ENCODE assay signal across 14 cellular contexts in genomic region chr4:117640836-117641235, GRCh38.
A peak's percentile ranks its signal among the peaks of the same experiment; 100 is the strongest.
DNase-seq lines count a peak whose midpoint lies in the region; ATAC-seq and TF ChIP-seq lines count a peak whose summit lies in the region.
"Had no signal": no experiment of that assay in that cellular context is flagged by ENCODE, and none has a peak within 500 bp of the region (broad histone marks: within the 10 kb centered on the region; RNA-seq: fewer than 3 reads in every experiment).

No MANE protein-coding gene starts in this region.

- in situ Hi-C loops in SK-MEL-5 (cut with HindIII; ENCODE audit: low pct_unique_long_range_greater_than_20kb, low sequenced_read_pairs): no loop called here

- H3K36me3 Mint-ChIP-seq in activated CD4-positive, alpha-beta T cell treated with anti-CD3 and anti-CD28 coated beads, Interleukin-2, amount 10 ng/mL, durations not matched to agents 7 days and 5 days (ENCODE audit: low read depth): no peaks in the 10 kb centered on the region
- H3K36me3 Mint-ChIP-seq: CD4-positive, CD25-positive, alpha-beta regulatory T cell; CD8-positive, alpha-beta memory T cell had no signal

- no peak overlapping the region for H3K4me3 Mint-ChIP-seq in activated CD4-positive, alpha-beta T cell treated with anti-CD3 and anti-CD28 coated beads, Interleukin-2, amount 10 ng/mL, durations not matched to agents 7 days and 5 days
- H3K4me3 Mint-ChIP-seq: CD4-positive, CD25-positive, alpha-beta regulatory T cell; CD8-positive, alpha-beta memory T cell had no signal

- no peaks in the 10 kb centered on the region for H3K4me1 Mint-ChIP-seq in activated CD4-positive, alpha-beta T cell treated with anti-CD3 and anti-CD28 coated beads, Interleukin-2, amount 10 ng/mL, durations not matched to agents 7 days and 5 days
- H3K4me1 Mint-ChIP-seq: CD4-positive, CD25-positive, alpha-beta regulatory T cell; CD8-positive, alpha-beta memory T cell had no signal

- no peaks in the 10 kb centered on the region for H3K9me3 Mint-ChIP-seq in activated CD4-positive, alpha-beta T cell treated with anti-CD3 and anti-CD28 coated beads, Interleukin-2, amount 10 ng/mL, durations not matched to agents 7 days and 5 days

- ATAC-seq in HG03095 (IDR thresholded peaks at IDR 0.05; ENCODE audit: unreplicated experiment): no peak

- POLR2A ChIA-PET in activated CD4-positive, alpha-beta T cell treated with anti-CD3 and anti-CD28 coated beads, Interleukin-2, amount 10 ng/mL, durations not matched to agents 7 days and 5 days (lab: Charles Lee): no interaction called here

- CTCF ChIA-PET in activated CD4-positive, alpha-beta T cell treated with anti-CD3 and anti-CD28 coated beads, Interleukin-2, amount 10 ng/mL, durations not matched to agents 7 days and 5 days (lab: Charles Lee): no interaction called here

- no peak overlapping the region for H3K27ac Mint-ChIP-seq in activated CD4-positive, alpha-beta T cell treated with anti-CD3 and anti-CD28 coated beads, Interleukin-2, amount 10 ng/mL, durations not matched to agents 7 days and 5 days
- H3K27ac Mint-ChIP-seq: CD4-positive, CD25-positive, alpha-beta regulatory T cell; CD8-positive, alpha-beta memory T cell had no signal

- TF ChIP-seq POLR2A in erythroblast (IDR thresholded peaks at IDR 0.05; ENCODE audit: low read length): no peak

- H3K27me3 Mint-ChIP-seq in activated CD4-positive, alpha-beta T cell treated with anti-CD3 and anti-CD28 coated beads, Interleukin-2, amount 10 ng/mL, durations not matched to agents 7 days and 5 days: no peaks in the 10 kb centered on the region
- H3K27me3 Mint-ChIP-seq: CD4-positive, CD25-positive, alpha-beta regulatory T cell; CD8-positive, alpha-beta memory T cell had no signal

- DNase-seq in HT1080 (ENCODE audit: low read depth) (peak; percentile 43), SK-MEL-5 (ENCODE audit: low read depth, low spot score) (peak; percentile 55), globus pallidus (ENCODE audit: low spot score) (peak; percentile 2), T-helper 2 cell (no peak), erythroblast (lab: John Stamatoyannopoulos, UW) (no peak)
- no peak for DNase-seq in activated CD4-positive, alpha-beta T cell treated with anti-CD3 and anti-CD28 coated beads, Interleukin-2, amount 10 ng/mL, durations not matched to agents 7 days and 5 days
- DNase-seq: ACHN; BE2C; C1 segment of cervical spinal cord; Caco-2; CD4-positive, CD25-positive, alpha-beta regulatory T cell; CD8-positive, alpha-beta memory T cell; GM23248 had no signal

Comparison
In these comparisons a context has a peak if more than half of its experiments do, and no peak if none do; other contexts are left out.
1. DNase-seq: peak in HT1080 (single experiment), SK-MEL-5 (single experiment) and globus pallidus (single experiment); none in T-helper 2 cell (0 of 5), activated CD4-positive, alpha-beta T cell treated with anti-CD3 and anti-CD28 coated beads, Interleukin-2, amount 10 ng/mL, durations not matched to agents 7 days and 5 days (single experiment) and erythroblast (0 of 2).